Comparison of ENCODE assay signal across 17 cellular contexts in genomic region chr15:66071160-66071559, GRCh38.
"Had no signal": no experiment of that assay in that cellular context is flagged by ENCODE, and none has a peak within 500 bp of the region (broad histone marks: within the 10 kb centered on the region; RNA-seq: fewer than 3 reads in every experiment).

No MANE protein-coding gene starts in this region.

- ATAC-seq: activated CD8-positive, alpha-beta memory T cell treated with anti-CD3 and anti-CD28 coated beads, Interleukin-2, amount 10 ng/mL, durations not matched to agents 7 days and 5 days; activated naive CD8-positive, alpha-beta T cell treated with anti-CD3 and anti-CD28 coated beads, Interleukin-2, amount 50 U/mL, for 24 hours; effector memory CD8-positive, alpha-beta T cell; gastroesophageal sphincter; left lung; naive thymus-derived CD4-positive, alpha-beta T cell had no signal

- H3K4me3 Mint-ChIP-seq: activated CD4-positive, alpha-beta memory T cell treated with anti-CD3 and anti-CD28 coated beads, Interleukin-2, amount 10 ng/mL, durations not matched to agents 7 days and 5 days; activated CD8-positive, alpha-beta memory T cell treated with anti-CD3 and anti-CD28 coated beads, Interleukin-2, amount 10 ng/mL, durations not matched to agents 7 days and 5 days; activated naive CD8-positive, alpha-beta T cell treated with anti-CD3 and anti-CD28 coated beads, Interleukin-2, amount 50 U/mL, for 24 hours; effector memory CD8-positive, alpha-beta T cell; naive thymus-derived CD4-positive, alpha-beta T cell; neural crest cell; type B pancreatic cell had no signal

- H3K36me3 Mint-ChIP-seq: activated CD8-positive, alpha-beta memory T cell treated with anti-CD3 and anti-CD28 coated beads, Interleukin-2, amount 10 ng/mL, durations not matched to agents 7 days and 5 days; naive thymus-derived CD4-positive, alpha-beta T cell; type B pancreatic cell had no signal

- DNase-seq: activated CD4-positive, alpha-beta memory T cell treated with anti-CD3 and anti-CD28 coated beads, Interleukin-2, amount 10 ng/mL, durations not matched to agents 7 days and 5 days; activated CD4-positive, alpha-beta T cell treated with anti-CD3 and anti-CD28 coated beads for 48 hours; activated CD8-positive, alpha-beta memory T cell treated with anti-CD3 and anti-CD28 coated beads, Interleukin-2, amount 10 ng/mL, durations not matched to agents 7 days and 5 days; activated effector memory CD4-positive, alpha-beta T cell treated with anti-CD3 and anti-CD28 coated beads, Interleukin-2, amount 50 U/mL, for 16 hours; activated naive CD4-positive, alpha-beta T cell treated with anti-CD3 and anti-CD28 coated beads, Interleukin-2, amount 50 U/mL, for 16 hours; activated naive CD8-positive, alpha-beta T cell treated with anti-CD3 and anti-CD28 coated beads, Interleukin-2, amount 50 U/mL, for 24 hours; activated T-cell treated with anti-CD3 and anti-CD28 coated beads for 4 hours; effector memory CD8-positive, alpha-beta T cell; esophagus squamous epithelium; left lung; naive thymus-derived CD4-positive, alpha-beta T cell; spleen; stimulated activated CD4-positive, alpha-beta T cell treated with anti-CD3 and anti-CD28 coated beads, Interleukin-4, amount 100 ng/mL, for 1 hour; stimulated activated naive CD4-positive, alpha-beta T cell had no signal

- H3K4me1 Mint-ChIP-seq: activated CD4-positive, alpha-beta memory T cell treated with anti-CD3 and anti-CD28 coated beads, Interleukin-2, amount 10 ng/mL, durations not matched to agents 7 days and 5 days; activated CD8-positive, alpha-beta memory T cell treated with anti-CD3 and anti-CD28 coated beads, Interleukin-2, amount 10 ng/mL, durations not matched to agents 7 days and 5 days; activated naive CD8-positive, alpha-beta T cell treated with anti-CD3 and anti-CD28 coated beads, Interleukin-2, amount 50 U/mL, for 24 hours; naive thymus-derived CD4-positive, alpha-beta T cell had no signal

- H3K27ac Mint-ChIP-seq: activated CD4-positive, alpha-beta memory T cell treated with anti-CD3 and anti-CD28 coated beads, Interleukin-2, amount 10 ng/mL, durations not matched to agents 7 days and 5 days; activated CD8-positive, alpha-beta memory T cell treated with anti-CD3 and anti-CD28 coated beads, Interleukin-2, amount 10 ng/mL, durations not matched to agents 7 days and 5 days; activated naive CD8-positive, alpha-beta T cell treated with anti-CD3 and anti-CD28 coated beads, Interleukin-2, amount 50 U/mL, for 24 hours; effector memory CD8-positive, alpha-beta T cell; naive thymus-derived CD4-positive, alpha-beta T cell; type B pancreatic cell had no signal

- H3K9me3 Mint-ChIP-seq: activated CD4-positive, alpha-beta memory T cell treated with anti-CD3 and anti-CD28 coated beads, Interleukin-2, amount 10 ng/mL, durations not matched to agents 7 days and 5 days; activated naive CD8-positive, alpha-beta T cell treated with anti-CD3 and anti-CD28 coated beads, Interleukin-2, amount 50 U/mL, for 24 hours; effector memory CD8-positive, alpha-beta T cell; naive thymus-derived CD4-positive, alpha-beta T cell; neural crest cell; type B pancreatic cell had no signal
